1 cellular context compared by ENCODE assay signal in genomic region chr12:60921541-60921940, GRCh38.
TF ChIP-seq lines count a peak whose summit lies in the region.

No MANE protein-coding gene starts in this region.

TF ChIP-seq in GM23338, 12 proteins besides CTCF, POLR2A, EP300 and RAD21 (continued from another document):
- TF ChIP-seq ZNF462 (CRISPR knock-in tag; IDR thresholded peaks at IDR 0.05) (no peak), EZH2phosphoT487 (IDR thresholded peaks at IDR 0.05; ENCODE audit: unreplicated experiment) (no peak), JUNB (IDR thresholded peaks at IDR 0.05; ENCODE audit: unreplicated experiment) (no peak), STAT1 (IDR thresholded peaks at IDR 0.05; ENCODE audit: unreplicated experiment) (no peak), EZH2 (IDR thresholded peaks at IDR 0.05; ENCODE audit: low read depth, unreplicated experiment) (no peak)
